In the genomic region with DNA sequence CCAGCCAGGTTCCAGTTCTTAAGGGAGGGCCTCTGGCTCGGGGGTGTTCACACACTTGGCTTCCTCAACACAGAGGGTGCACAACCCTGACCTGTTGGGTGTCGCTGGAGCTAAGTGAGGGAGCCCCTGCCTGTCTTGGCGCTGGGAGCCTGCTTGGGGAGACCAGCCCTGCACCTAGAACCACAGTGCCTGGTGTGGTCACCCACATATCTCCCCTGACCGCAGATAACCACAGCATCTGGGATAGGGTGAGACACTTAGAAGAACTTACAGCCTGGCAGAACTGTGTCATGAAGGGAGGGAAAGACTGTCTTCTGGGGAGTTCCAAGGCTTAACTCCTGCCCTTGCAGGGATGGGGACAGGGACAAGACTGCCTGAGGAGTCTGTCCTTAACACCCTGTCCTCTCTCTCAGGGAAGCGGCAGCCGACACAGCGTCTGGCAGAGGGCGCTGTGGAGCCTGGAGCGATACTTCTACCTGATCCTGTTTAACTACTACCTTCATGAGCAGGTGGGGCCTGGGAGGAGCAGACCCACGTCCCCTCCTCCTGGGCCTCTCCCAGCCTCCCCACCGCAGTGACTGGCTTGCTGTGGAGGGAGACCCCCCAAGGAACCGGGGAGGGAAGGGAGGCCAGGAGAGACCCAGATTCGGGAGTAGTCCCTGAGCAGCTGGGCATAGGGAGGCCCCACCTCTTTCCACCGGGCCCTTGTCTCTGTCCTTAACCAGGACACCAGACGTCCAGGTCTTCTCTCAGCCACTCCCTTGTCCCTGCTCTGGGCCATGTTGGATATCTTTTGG, we compare ENCODE assay signal across 1 cellular context.
TF ChIP-seq lines count a peak whose summit lies in the region.

No MANE protein-coding gene starts in this region.

TF ChIP-seq in endothelial cell of umbilical vein, 7 proteins besides CTCF, POLR2A, EP300 and RAD21 (continued from another document):
- TF ChIP-seq, protein P1, sequence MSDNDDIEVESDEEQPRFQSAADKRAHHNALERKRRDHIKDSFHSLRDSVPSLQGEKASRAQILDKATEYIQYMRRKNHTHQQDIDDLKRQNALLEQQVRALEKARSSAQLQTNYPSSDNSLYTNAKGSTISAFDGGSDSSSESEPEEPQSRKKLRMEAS (IDR thresholded peaks at IDR 0.05; ENCODE audit: insufficient read depth, insufficient read length): no peak
- TF ChIP-seq POLR2AphosphoS5 (IDR thresholded peaks at IDR 0.05; ENCODE audit: insufficient read depth, low read depth, low read length) (no peak), FOS (IDR thresholded peaks at IDR 0.05; ENCODE audit: borderline replicate concordance, insufficient read depth, low read length) (no peak), EZH2 (IDR thresholded peaks at IDR 0.05; ENCODE audit: borderline replicate concordance, low read depth, low read length, severe bottlenecking) (no peak)
